19 cellular contexts compared by ENCODE assay signal in the genomic region with DNA sequence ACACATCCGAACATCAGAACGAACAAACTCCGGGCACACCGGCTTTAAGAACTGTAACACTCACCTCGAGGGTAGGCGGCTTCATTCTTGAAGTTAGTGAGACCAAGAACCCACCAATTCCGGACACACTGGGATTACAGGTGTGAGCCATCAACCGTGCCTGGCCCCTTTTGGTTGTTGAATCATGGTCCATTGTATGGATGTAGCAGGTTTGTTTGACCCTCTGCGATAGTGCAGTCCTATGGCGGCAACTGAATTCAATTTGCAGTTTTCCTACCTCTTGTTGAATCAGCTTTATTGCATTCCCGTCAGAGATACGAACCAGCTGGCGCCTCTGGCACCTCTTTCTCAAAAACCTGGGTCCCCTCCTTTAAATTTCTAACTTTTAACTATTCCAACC.
A peak's percentile ranks its signal among the peaks of the same experiment; 100 is the strongest.
DNase-seq lines count a peak whose midpoint lies in the region; ATAC-seq and TF ChIP-seq lines count a peak whose summit lies in the region.
"Had no signal": no experiment of that assay in that cellular context is flagged by ENCODE, and none has a peak within 500 bp of the region (broad histone marks: within the 10 kb centered on the region; RNA-seq: fewer than 3 reads in every experiment).

No MANE protein-coding gene starts in this region.

- ATAC-seq in T-cell (replicated peaks in 1 of 4) (no peak), SK-N-SH treated with all-trans-retinoic acid at 6 μM for 48 hours (no peak)
- peak; percentile 26 for ATAC-seq in effector memory CD8-positive, alpha-beta T cell (replicated peaks)

- intact Hi-C loops in CD14-positive monocyte (cut with micrococcal nuclease) = no loop called here

- H3K27ac ChIP-seq in CD8-positive, alpha-beta memory T cell (ENCODE audit: low read depth, low read length) = no peak overlapping the region
- H3K27ac ChIP-seq: ascending aorta, KMS-11, neural progenitor cell, spleen, transverse colon, WERI-Rb-1 had no signal

- no peak for DNase-seq in CD14-positive monocyte (ENCODE audit: low spot score)
- DNase-seq in CD8-positive, alpha-beta memory T cell = no peak
- DNase-seq in T-cell = no peak
- no peak for DNase-seq in effector memory CD8-positive, alpha-beta T cell
- no peak for DNase-seq in LoVo (ENCODE audit: low spot score)
- DNase-seq in NCI-H446 (lab: John Stamatoyannopoulos, UW) = no peak
- DNase-seq in activated CD4-positive, CD25-positive, alpha-beta regulatory T cell treated with anti-CD3 and anti-CD28 coated beads, Interleukin-2, amount 50 U/mL, for 72 hours = no peak
- DNase-seq: hippocampal formation, mesenchymal stem cell, NCI-H2171, NCI-H82, spleen, transverse colon, WERI-Rb-1 had no signal

- H3K4me1 Mint-ChIP-seq in CD14-positive monocyte = peaks cover 42% of the 10 kb centered on the region
- peaks cover 14 to 19% (median 18%) of the 10 kb centered on the region in 3 donors for H3K4me1 Mint-ChIP-seq in CD8-positive, alpha-beta memory T cell
- H3K4me1 Mint-ChIP-seq in T-cell = peaks cover 13 to 14% (median 14%) of the 10 kb centered on the region in 3 donors
- H3K4me1 Mint-ChIP-seq in effector memory CD8-positive, alpha-beta T cell (ENCODE audit: low read depth in 2 of 2) = peaks cover 11 to 19% of the 10 kb centered on the region in 2 donors

- H3K36me3 Mint-ChIP-seq in CD14-positive monocyte = no peaks in the 10 kb centered on the region
- no peaks in the 10 kb centered on the region for H3K36me3 Mint-ChIP-seq in CD8-positive, alpha-beta memory T cell
- H3K36me3 Mint-ChIP-seq in T-cell = no peaks in the 10 kb centered on the region
- no peaks in the 10 kb centered on the region for H3K36me3 Mint-ChIP-seq in effector memory CD8-positive, alpha-beta T cell (ENCODE audit: insufficient read depth)
- H3K36me3 Mint-ChIP-seq: neural progenitor cell had no signal

- H3K36me3 ChIP-seq in CD8-positive, alpha-beta memory T cell (ENCODE audit: insufficient read depth, low read length) = no peaks in the 10 kb centered on the region
- H3K36me3 ChIP-seq: ascending aorta, HAP-1, neural progenitor cell, spleen, transverse colon, WERI-Rb-1 had no signal

- H3K27ac Mint-ChIP-seq in CD14-positive monocyte (peak overlapping the region in 2 of 7 donors; percentile 0 to 4), T-cell (no peak overlapping the region)
- peak overlapping the region; percentile 22 to 95 (median 84) for H3K27ac Mint-ChIP-seq in CD8-positive, alpha-beta memory T cell
- peak overlapping the region; percentile 86 to 94 for H3K27ac Mint-ChIP-seq in effector memory CD8-positive, alpha-beta T cell
- H3K27ac Mint-ChIP-seq: neural progenitor cell had no signal

- no peaks in the 10 kb centered on the region for H3K4me1 ChIP-seq in CD8-positive, alpha-beta memory T cell (ENCODE audit: insufficient read depth, low read length)
- H3K4me1 ChIP-seq: ascending aorta, neural progenitor cell had no signal

- POLR2A ChIA-PET in CD8-positive, alpha-beta memory T cell (lab: Charles Lee) = interaction anchor here (1.7 kb wide), 1 partner anchor 153 kb away, joined by 7 read pairs; no protein-coding TSS in a partner anchor
- POLR2A ChIA-PET in T-cell (lab: Charles Lee) = no interaction called here

- peak overlapping the region; percentile 70 to 88 for H3K4me3 Mint-ChIP-seq in CD14-positive monocyte
- H3K4me3 Mint-ChIP-seq in CD8-positive, alpha-beta memory T cell = peak overlapping the region; percentile 76 to 95 (median 90)
- H3K4me3 Mint-ChIP-seq in T-cell = peak overlapping the region; percentile 73 to 76 (median 74)
- H3K4me3 Mint-ChIP-seq in effector memory CD8-positive, alpha-beta T cell = peak overlapping the region; percentile 82 to 89
- H3K4me3 Mint-ChIP-seq: neural progenitor cell had no signal

- H3K27me3 ChIP-seq in CD8-positive, alpha-beta memory T cell (ENCODE audit: insufficient read depth, low read length, poor library complexity, severe bottlenecking) = no peaks in the 10 kb centered on the region
- H3K27me3 ChIP-seq: ascending aorta, neural progenitor cell, transverse colon had no signal

- H3K27me3 Mint-ChIP-seq in CD14-positive monocyte (ENCODE audit: low read depth in 3 of 3) (peaks cover 0 to 24% (median 2%) of the 10 kb centered on the region in 3 donors), T-cell (peaks cover 12 to 18% of the 10 kb centered on the region in 2 donors)
- H3K27me3 Mint-ChIP-seq in CD8-positive, alpha-beta memory T cell = peaks cover 4% of the 10 kb centered on the region in 2 donors
- H3K27me3 Mint-ChIP-seq in effector memory CD8-positive, alpha-beta T cell = peaks cover 0 to 19% of the 10 kb centered on the region in 2 donors

- H3K9me3 ChIP-seq in CD8-positive, alpha-beta memory T cell (ENCODE audit: low read length) = no peaks in the 10 kb centered on the region
- H3K9me3 ChIP-seq: ascending aorta, HAP-1, spleen, transverse colon had no signal

- no peak overlapping the region for H3K4me3 ChIP-seq in CD8-positive, alpha-beta memory T cell (ENCODE audit: low read length)
- H3K4me3 ChIP-seq: ascending aorta, HAP-1, neural progenitor cell, transverse colon had no signal

- H3K9me3 Mint-ChIP-seq in CD14-positive monocyte = peaks cover 2 to 8% (median 5%) of the 10 kb centered on the region in 7 donors
- H3K9me3 Mint-ChIP-seq in CD8-positive, alpha-beta memory T cell = no peaks in the 10 kb centered on the region
- no peaks in the 10 kb centered on the region for H3K9me3 Mint-ChIP-seq in T-cell
- no peaks in the 10 kb centered on the region for H3K9me3 Mint-ChIP-seq in effector memory CD8-positive, alpha-beta T cell

- TF ChIP-seq CTCF in CD14-positive monocyte (IDR thresholded peaks at IDR 0.05) = no peak

- CTCF ChIA-PET in CD8-positive, alpha-beta memory T cell (lab: Charles Lee) = no interaction called here
- CTCF ChIA-PET in T-cell (lab: Charles Lee) = interaction anchor here in 1 of 2 donors (0.7 to 1.2 kb wide), 2 partner anchors 121 to 261 kb away, joined by 4 read pairs; no protein-coding TSS in a partner anchor

TF ChIP-seq in SK-N-SH treated with all-trans-retinoic acid at 6 μM for 48 hours, 23 proteins besides CTCF, POLR2A, EP300 and RAD21:
- TF ChIP-seq ZC3H10 (CRISPR knock-in tag; IDR thresholded peaks at IDR 0.05) (no peak), PPARA (CRISPR knock-in tag; IDR thresholded peaks at IDR 0.05; ENCODE audit: borderline replicate concordance) (no peak), ZFP30 (CRISPR knock-in tag; IDR thresholded peaks at IDR 0.05) (no peak), ZNF70 (CRISPR knock-in tag; IDR thresholded peaks at IDR 0.05) (no peak), TOX (CRISPR knock-in tag; IDR thresholded peaks at IDR 0.05; ENCODE audit: borderline replicate concordance) (no peak), CSDC2 (CRISPR knock-in tag; IDR thresholded peaks at IDR 0.05) (no peak), SNAI2 (CRISPR knock-in tag; IDR thresholded peaks at IDR 0.05) (no peak)
- TF ChIP-seq, protein P1, sequence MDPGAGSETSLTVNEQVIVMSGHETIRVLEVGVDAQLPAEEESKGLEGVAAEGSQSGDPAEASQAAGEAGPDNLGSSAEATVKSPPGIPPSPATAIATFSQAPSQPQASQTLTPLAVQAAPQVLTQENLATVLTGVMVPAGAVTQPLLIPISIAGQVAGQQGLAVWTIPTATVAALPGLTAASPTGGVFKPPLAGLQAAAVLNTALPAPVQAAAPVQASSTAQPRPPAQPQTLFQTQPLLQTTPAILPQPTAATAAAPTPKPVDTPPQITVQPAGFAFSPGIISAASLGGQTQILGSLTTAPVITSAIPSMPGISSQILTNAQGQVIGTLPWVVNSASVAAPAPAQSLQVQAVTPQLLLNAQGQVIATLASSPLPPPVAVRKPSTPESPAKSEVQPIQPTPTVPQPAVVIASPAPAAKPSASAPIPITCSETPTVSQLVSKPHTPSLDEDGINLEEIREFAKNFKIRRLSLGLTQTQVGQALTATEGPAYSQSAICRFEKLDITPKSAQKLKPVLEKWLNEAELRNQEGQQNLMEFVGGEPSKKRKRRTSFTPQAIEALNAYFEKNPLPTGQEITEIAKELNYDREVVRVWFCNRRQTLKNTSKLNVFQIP (CRISPR knock-in tag; IDR thresholded peaks at IDR 0.05; ENCODE audit: borderline replicate concordance, low read depth) = no peak
- TF ChIP-seq, protein P2, sequence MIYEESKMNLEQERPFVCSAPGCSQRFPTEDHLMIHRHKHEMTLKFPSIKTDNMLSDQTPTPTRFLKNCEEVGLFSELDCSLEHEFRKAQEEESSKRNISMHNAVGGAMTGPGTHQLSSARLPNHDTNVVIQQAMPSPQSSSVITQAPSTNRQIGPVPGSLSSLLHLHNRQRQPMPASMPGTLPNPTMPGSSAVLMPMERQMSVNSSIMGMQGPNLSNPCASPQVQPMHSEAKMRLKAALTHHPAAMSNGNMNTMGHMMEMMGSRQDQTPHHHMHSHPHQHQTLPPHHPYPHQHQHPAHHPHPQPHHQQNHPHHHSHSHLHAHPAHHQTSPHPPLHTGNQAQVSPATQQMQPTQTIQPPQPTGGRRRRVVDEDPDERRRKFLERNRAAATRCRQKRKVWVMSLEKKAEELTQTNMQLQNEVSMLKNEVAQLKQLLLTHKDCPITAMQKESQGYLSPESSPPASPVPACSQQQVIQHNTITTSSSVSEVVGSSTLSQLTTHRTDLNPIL (CRISPR knock-in tag; IDR thresholded peaks at IDR 0.05; ENCODE audit: low read depth) = no peak

Comparison
In these comparisons a context has a peak if more than half of its experiments do, and no peak if none do; other contexts are left out.
1. H3K27ac Mint-ChIP-seq: peak in CD8-positive, alpha-beta memory T cell (8 of 8) and effector memory CD8-positive, alpha-beta T cell (2 of 2); none in T-cell (0 of 2).
2. Peak in every context shown above with its lines, with median percentiles within 50 percentile points of each other: H3K4me3 Mint-ChIP-seq.